In genomic region chr10:17747883-17748550, GRCh38 we compare ENCODE assay signal across 17 cellular contexts. TPM values are rescaled to one million over a fixed set of nuclear protein-coding genes. Genes with fewer than 3 reads are reported as not detected.
DNase-seq lines count a peak whose midpoint lies in the region; ATAC-seq, FAIRE-seq and TF ChIP-seq lines count a peak whose summit lies in the region.
"Had no signal": no experiment of that assay in that cellular context is flagged by ENCODE, and none has a peak within 500 bp of the region (broad histone marks: within the 10 kb centered on the region; RNA-seq: fewer than 3 reads in every experiment).

No MANE protein-coding gene starts in this region.

- H3K79me2 ChIP-seq in mammary epithelial cell (ENCODE audit: insufficient read depth, low read length) = no peaks in the 10 kb centered on the region

- intact Hi-C loops in MCF 10A (cut with micrococcal nuclease) (no loop called here), mammary epithelial cell (cut with micrococcal nuclease) (no loop called here), body of pancreas (cut with DNase I) (loop anchor here (5.0 kb wide), 1 partner anchor 141 kb away; no protein-coding TSS in a partner anchor), left ventricle myocardium superior (cut with micrococcal nuclease) (no loop called here), stomach (cut with DNase I; ENCODE audit: low total_unique reads) (no loop called here), natural killer cell (cut with micrococcal nuclease) (no loop called here)

- TF ChIP-seq EP300 in stomach (IDR thresholded peaks at IDR 0.05) = no peak

- in situ Hi-C loops in mammary epithelial cell (cut with MboI; ENCODE audit: low sequenced_read_pairs in 2 of 2) = no loop called here

- H3K9me3 ChIP-seq in mammary epithelial cell (replicated peaks; ENCODE audit: insufficient read depth, low read length) = no peaks in the 10 kb centered on the region
- H3K9me3 ChIP-seq in body of pancreas = no peaks in the 10 kb centered on the region
- H3K9me3 ChIP-seq in stomach = no peaks in the 10 kb centered on the region

- 85% methylated on average over 10 of the region's 10 CpGs for WGBS in mammary epithelial cell (ENCODE audit: low coverage, missing lambda C conversion rate)
- WGBS in body of pancreas, 2 donors = 81 to 82% methylated on average over 10 of the region's 10 CpGs
- WGBS in stomach, 5 donors = 70 to 81% (median 72%) methylated on average over 10 of the region's 10 CpGs

- H3K27me3 ChIP-seq in mammary epithelial cell (ENCODE audit: insufficient read depth, low read length) (no peaks in the 10 kb centered on the region), body of pancreas (no peaks in the 10 kb centered on the region), stomach (no peaks in the 10 kb centered on the region)

- ATAC-seq in body of pancreas (peak; percentile 67), left ventricle myocardium superior (peak; percentile 42), natural killer cell (no peak)
- ATAC-seq: CD8-positive, alpha-beta T cell; stimulated activated naive CD8-positive, alpha-beta T cell treated with anti-CD3 and anti-CD28 coated beads, Interleukin-15, Interleukin-2, amounts not matched to agents 100 U/mL and 50 U/mL, for 24 hours had no signal

- no peak overlapping the region for H3K9ac ChIP-seq in mammary epithelial cell (ENCODE audit: insufficient read depth, low read length)

- no peaks in the 10 kb centered on the region for H3K36me3 Mint-ChIP-seq in MCF 10A (ENCODE audit: insufficient read depth, unreplicated experiment)
- no peaks in the 10 kb centered on the region for H3K36me3 Mint-ChIP-seq in natural killer cell
- H3K36me3 Mint-ChIP-seq: brain; CD8-positive, alpha-beta T cell had no signal

- TF ChIP-seq CTCF in MCF 10A (IDR thresholded peaks at IDR 0.05; ENCODE audit: unreplicated experiment) (no peak), mammary epithelial cell (conservative IDR thresholded peaks at IDR 0.05 in 1 of 2, IDR thresholded peaks at IDR 0.05 in 1 of 2; ENCODE audit: extremely low read depth in 1 of 2, insufficient read depth in 1 of 2, low read depth in 1 of 2, low read length in 2 of 2) (no peak), body of pancreas (IDR thresholded peaks at IDR 0.05) (no peak), stomach (IDR thresholded peaks at IDR 0.05) (no peak), natural killer cell (IDR thresholded peaks at IDR 0.05) (no peak)

- TF ChIP-seq POLR2A in body of pancreas (IDR thresholded peaks at IDR 0.05) (no peak), stomach (IDR thresholded peaks at IDR 0.05) (no peak)

- H3K27ac ChIP-seq in mammary epithelial cell (ENCODE audit: insufficient read depth, low read depth, low read length) (no peak overlapping the region), body of pancreas (no peak overlapping the region), stomach (no peak overlapping the region)

- H3K4me3 ChIP-seq in mammary epithelial cell (replicated peaks in 1 of 3; ENCODE audit: insufficient read depth in 1 of 3, low read depth in 2 of 3, low read length in 3 of 3) (no peak overlapping the region), body of pancreas (no peak overlapping the region), stomach (no peak overlapping the region)

- no peaks in the 10 kb centered on the region for H3K36me3 ChIP-seq in mammary epithelial cell (ENCODE audit: insufficient read depth, low read length)
- H3K36me3 ChIP-seq in body of pancreas (replicated peaks in 1 of 2; ENCODE audit: insufficient read depth in 1 of 2, low read depth in 2 of 2) = no peaks in the 10 kb centered on the region
- no peaks in the 10 kb centered on the region for H3K36me3 ChIP-seq in stomach

- no peak overlapping the region for H3K4me3 Mint-ChIP-seq in MCF 10A (ENCODE audit: unreplicated experiment)
- no peak overlapping the region for H3K4me3 Mint-ChIP-seq in natural killer cell
- H3K4me3 Mint-ChIP-seq: brain; CD8-positive, alpha-beta T cell had no signal

- no peak overlapping the region for H3K27ac Mint-ChIP-seq in MCF 10A (ENCODE audit: low read depth, unreplicated experiment)
- H3K27ac Mint-ChIP-seq in natural killer cell = no peak overlapping the region
- H3K27ac Mint-ChIP-seq: brain; CD8-positive, alpha-beta T cell; progenitor cell of endocrine pancreas had no signal

- POLR2A ChIA-PET in MCF 10A (lab: Yijun Ruan, JAX) = no interaction called here

- BruUV-seq in MCF 10A (replicated peaks; lab: Mats Ljungman, UMichigan) (no TSS peak), mammary epithelial cell (replicated peaks; lab: Mats Ljungman, UMichigan) (no TSS peak)

- H3K4me2 ChIP-seq in mammary epithelial cell (ENCODE audit: insufficient read depth, low read depth, low read length) = no peak overlapping the region

- H3K27me3 Mint-ChIP-seq in MCF 10A (ENCODE audit: insufficient read depth, unreplicated experiment) (no peaks in the 10 kb centered on the region), natural killer cell (ENCODE audit: low read depth in 2 of 2) (no peaks in the 10 kb centered on the region)
- H3K27me3 Mint-ChIP-seq: brain had no signal

- H3K4me1 ChIP-seq in mammary epithelial cell (ENCODE audit: insufficient read depth, low read length) (no peaks in the 10 kb centered on the region), body of pancreas (peaks cover 10% of the 10 kb centered on the region), stomach (peaks cover 0 to 10% (median 1%) of the 10 kb centered on the region in 4 donors)

- dilution Hi-C loops in mammary epithelial cell (cut with HindIII; ENCODE audit: low sequenced_read_pairs) = no loop called here

- H3K4me1 Mint-ChIP-seq in MCF 10A (ENCODE audit: insufficient read depth, unreplicated experiment) = peaks cover 7% of the 10 kb centered on the region
- H3K4me1 Mint-ChIP-seq in natural killer cell = peaks cover 4 to 6% of the 10 kb centered on the region in 2 donors

- no peaks in the 10 kb centered on the region for H4K20me1 ChIP-seq in mammary epithelial cell (ENCODE audit: insufficient read depth, low read length)

- FAIRE-seq in GM19239 (lab: Jason Lieb, UNC) = no peak

- CTCF ChIA-PET in MCF 10A (lab: Yijun Ruan, JAX) = interaction anchor here (0.6 to 1.1 kb wide), 5 partner anchors 10 to 466 kb away, joined by 3 to 4 read pairs (median 3); no protein-coding TSS in a partner anchor
- CTCF ChIA-PET in mammary epithelial cell (lab: Charles Lee; ENCODE audit: low non-redundant PET) = no interaction called here

- H2AFZ ChIP-seq in mammary epithelial cell (ENCODE audit: low read depth, low read length) = no peak overlapping the region

- no peaks in the 10 kb centered on the region for H3K9me3 Mint-ChIP-seq in MCF 10A (ENCODE audit: unreplicated experiment)
- no peaks in the 10 kb centered on the region for H3K9me3 Mint-ChIP-seq in natural killer cell
- H3K9me3 Mint-ChIP-seq: brain; CD8-positive, alpha-beta T cell had no signal

- peak; percentile 65 for DNase-seq in MCF 10A (ENCODE audit: unreplicated experiment)
- DNase-seq in mammary epithelial cell = no peak
- peak; percentile 21 to 53 (median 45) for DNase-seq in body of pancreas
- DNase-seq in left ventricle myocardium superior = no peak
- DNase-seq in stomach = peak; percentile 39
- no peak for DNase-seq in natural killer cell
- no peak for DNase-seq in GM19239 (ENCODE audit: insufficient read length, low spot score)
- DNase-seq in T-helper 9 cell = no peak
- DNase-seq: CD8-positive, alpha-beta T cell; Karpas-422; NCI-H1417; NCI-H2227 treated with DMSO at 0.1 percent for 48 hours; SHP77; stimulated activated CD4-positive, alpha-beta T cell treated with anti-CD3 and anti-CD28 coated beads, Interleukin-15, amount 100 ng/mL, for 24 hours; stimulated activated naive CD8-positive, alpha-beta T cell treated with anti-CD3 and anti-CD28 coated beads, Interleukin-15, Interleukin-2, amounts not matched to agents 100 U/mL and 50 U/mL, for 24 hours had no signal

RNA-seq across cellular contexts. Expression of gene TMEM236, which starts 4.0 kb away (rescaled TPM):
- 0.09 and 0.37 TPM in 2 replicates for total RNA-seq in MCF 10A (2022)
- total RNA-seq in mammary epithelial cell = under 1 TPM; 0.17 to 0.28 TPM
- polyA plus RNA-seq in mammary epithelial cell = 0.06 TPM
- polyA minus RNA-seq in mammary epithelial cell = not detected
- under 1 TPM; 0.52 to 0.66 TPM for total RNA-seq in body of pancreas
- 0.30 TPM for total RNA-seq in left ventricle myocardium superior
- total RNA-seq in stomach = 1 to 10 TPM in 4 of 5 donors, not detected in 1; 1.1 to 9.6 (median 3.1) TPM
- under 1 TPM in 2 of 3 donors, not detected in 1; 0.08 to 0.19 TPM for polyA plus RNA-seq in stomach
- under 1 TPM; 0.16 to 0.20 (median 0.16) TPM for total RNA-seq in natural killer cell
- total RNA-seq: CD8-positive, alpha-beta T cell had no signal

Comparison
In these comparisons a context has a peak if more than half of its experiments do, and no peak if none do; other contexts are left out.
1. DNase-seq: peak in MCF 10A (single experiment), body of pancreas (4 of 4) and stomach (single experiment); none in mammary epithelial cell (single experiment), left ventricle myocardium superior (single experiment), natural killer cell (single experiment), GM19239 (single experiment) and T-helper 9 cell (single experiment).
2. ATAC-seq: peak in body of pancreas (single experiment) and left ventricle myocardium superior (single experiment); none in natural killer cell (0 of 3).